In the genomic region with DNA sequence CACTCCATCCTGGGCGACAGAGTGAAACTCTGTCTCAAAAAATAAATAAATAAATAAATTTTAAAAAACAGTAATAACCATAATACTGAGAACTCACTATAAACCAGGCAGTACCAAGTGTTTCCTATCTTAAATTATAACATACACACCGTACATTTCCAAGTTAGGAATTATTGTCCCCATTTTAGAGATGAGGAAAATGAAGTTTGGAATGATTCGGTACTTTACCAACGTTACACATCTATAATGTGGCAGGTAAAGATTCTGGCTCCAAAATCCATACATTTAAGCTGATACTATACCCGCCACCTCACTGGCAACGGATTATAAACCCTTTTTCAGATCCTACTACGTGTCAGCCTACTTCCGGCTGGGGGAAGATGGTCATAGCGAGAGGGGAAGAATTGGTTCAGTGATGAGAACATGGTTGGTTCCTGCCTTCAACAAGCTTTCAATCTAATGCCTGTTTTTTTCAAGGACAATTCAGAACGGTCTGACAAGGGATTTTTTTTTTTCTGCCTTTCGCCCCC, we compare ENCODE assay signal across 8 cellular contexts.
DNase-seq lines count a peak whose midpoint lies in the region; ATAC-seq, FAIRE-seq and TF ChIP-seq lines count a peak whose summit lies in the region.

No MANE protein-coding gene starts in this region.

- no peaks in the 10 kb centered on the region for H3K27me3 Mint-ChIP-seq in stimulated activated memory B cell treated with anti-CD40 and anti-IgM and Interleukin-4, amounts not matched to agents 10 μg/mL and 1 μg/mL and 100 μg/mL, for 72 hours

- DNase-seq in HL-60 (ENCODE audit: low read depth in 1 of 2, low spot score in 1 of 2): no peak
- DNase-seq in breast epithelium (ENCODE audit: low spot score in 2 of 2): no peak
- no peak for DNase-seq in lower lobe of right lung
- DNase-seq in HTR-8/SVneo (ENCODE audit: insufficient read length, low spot score): no peak
- DNase-seq in A172 (ENCODE audit: low spot score): no peak
- DNase-seq in COR-L47 (lab: John Stamatoyannopoulos, UW): no peak

- H3K9me3 Mint-ChIP-seq in stimulated activated memory B cell treated with anti-CD40 and anti-IgM and Interleukin-4, amounts not matched to agents 10 μg/mL and 1 μg/mL and 100 μg/mL, for 72 hours: peaks cover 12% of the 10 kb centered on the region

- H3K4me3 ChIP-seq in HL-60 (replicated peaks; ENCODE audit: insufficient read depth, low read length) (no peak overlapping the region), breast epithelium (peak overlapping the region in 2 of 3 donors; percentile 30 to 57), lower lobe of right lung (peak overlapping the region; percentile 31)

- H3K27ac ChIP-seq in HL-60 (replicated peaks) (peak overlapping the region; percentile 72), breast epithelium (peak overlapping the region; percentile 91 to 93), lower lobe of right lung (peak overlapping the region; percentile 92)

- no peak for TF ChIP-seq POLR2A in breast epithelium (IDR thresholded peaks at IDR 0.05)

- peaks cover 0 to 6% of the 10 kb centered on the region in 2 donors for H3K9me3 ChIP-seq in breast epithelium
- H3K9me3 ChIP-seq in lower lobe of right lung: no peaks in the 10 kb centered on the region

- no peak for FAIRE-seq in HTR-8/SVneo (lab: Jason Lieb, UNC)

- TF ChIP-seq CTCF in HL-60 (IDR thresholded peaks at IDR 0.05; ENCODE audit: insufficient read depth, low read length) (no peak), breast epithelium (IDR thresholded peaks at IDR 0.05) (no peak), lower lobe of right lung (IDR thresholded peaks at IDR 0.05) (no peak)

- intact Hi-C loops in breast epithelium (cut with DNase I; ENCODE audit: low total_unique reads) (loop anchor here (5.0 to 10.0 kb wide), 2 partner anchors 108 to 735 kb away; a partner anchor contains a TSS), lower lobe of right lung (cut with DNase I) (loop anchor here (10.0 kb wide), 1 partner anchor 105 kb away; a partner anchor contains a TSS)

- H3K4me3 Mint-ChIP-seq in stimulated activated memory B cell treated with anti-CD40 and anti-IgM and Interleukin-4, amounts not matched to agents 10 μg/mL and 1 μg/mL and 100 μg/mL, for 72 hours: no peak overlapping the region

- H3K4me1 Mint-ChIP-seq in stimulated activated memory B cell treated with anti-CD40 and anti-IgM and Interleukin-4, amounts not matched to agents 10 μg/mL and 1 μg/mL and 100 μg/mL, for 72 hours: peaks cover 49% of the 10 kb centered on the region

- H3K36me3 ChIP-seq in breast epithelium (no peaks in the 10 kb centered on the region), lower lobe of right lung (no peaks in the 10 kb centered on the region)

- peaks cover 19% of the 10 kb centered on the region for H3K36me3 Mint-ChIP-seq in stimulated activated memory B cell treated with anti-CD40 and anti-IgM and Interleukin-4, amounts not matched to agents 10 μg/mL and 1 μg/mL and 100 μg/mL, for 72 hours

- peaks cover 10 to 21% of the 10 kb centered on the region in 2 donors for H3K4me1 ChIP-seq in breast epithelium
- peaks cover 59% of the 10 kb centered on the region for H3K4me1 ChIP-seq in lower lobe of right lung

- no peaks in the 10 kb centered on the region for H3K27me3 ChIP-seq in HL-60 (ENCODE audit: insufficient read depth, poor library complexity, severe bottlenecking)
- H3K27me3 ChIP-seq in breast epithelium: no peaks in the 10 kb centered on the region
- no peaks in the 10 kb centered on the region for H3K27me3 ChIP-seq in lower lobe of right lung (ENCODE audit: low read depth)

- ATAC-seq in lower lobe of right lung (no peak), GM21515 (IDR thresholded peaks at IDR 0.05; ENCODE audit: unreplicated experiment) (no peak)
- no peak for ATAC-seq in stimulated activated memory B cell treated with anti-CD40 and anti-IgM and Interleukin-4, amounts not matched to agents 10 μg/mL and 1 μg/mL and 100 μg/mL, for 72 hours

- H3K27ac Mint-ChIP-seq in stimulated activated memory B cell treated with anti-CD40 and anti-IgM and Interleukin-4, amounts not matched to agents 10 μg/mL and 1 μg/mL and 100 μg/mL, for 72 hours: peak overlapping the region; percentile 96
